8 cellular contexts compared by ENCODE assay signal in the genomic region with DNA sequence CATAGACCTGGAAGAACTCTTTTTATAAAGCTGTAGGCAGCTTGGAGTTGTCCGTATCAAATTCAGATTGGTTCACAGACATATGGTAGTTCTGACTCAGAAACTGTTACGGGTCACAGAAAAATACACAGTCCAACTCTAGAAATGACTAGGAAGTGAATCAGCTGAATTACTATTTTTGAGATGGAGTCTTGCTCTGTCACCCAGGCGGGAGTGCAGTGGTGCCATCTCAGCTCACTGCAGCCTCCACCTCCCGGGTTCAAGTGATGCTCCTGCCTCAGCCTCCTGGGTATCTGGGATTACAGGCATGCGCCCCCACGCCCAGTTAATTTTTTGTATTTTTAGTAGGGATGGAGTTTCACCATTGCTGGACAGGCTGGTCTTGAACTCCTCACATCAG.
DNase-seq lines count a peak whose midpoint lies in the region; ATAC-seq and TF ChIP-seq lines count a peak whose summit lies in the region.
"Not testable (repeated sequence)": the region's sequence is repeated elsewhere in the genome, so short reads cannot be mapped to it uniquely, and the experiment has no call there.

No MANE protein-coding gene starts in this region.

- H3K36me3 Mint-ChIP-seq in T-helper 2 cell treated with Interferon-gamma antibody and Interleukin-4, amounts not matched to agents 5 μg/mL and 100 μg/mL, for 36 hours (ENCODE audit: low read depth), result peaks cover 65% of the 10 kb centered on the region
- H3K36me3 Mint-ChIP-seq in activated naive CD8-positive, alpha-beta T cell treated with anti-CD3 and anti-CD28 coated beads, Interleukin-2, amount 50 U/mL, for 24 hours (ENCODE audit: low read depth), result peaks cover 40% of the 10 kb centered on the region

- H3K27me3 Mint-ChIP-seq in T-helper 2 cell treated with Interferon-gamma antibody and Interleukin-4, amounts not matched to agents 5 μg/mL and 100 μg/mL, for 36 hours (ENCODE audit: low read depth); activated naive CD8-positive, alpha-beta T cell treated with anti-CD3 and anti-CD28 coated beads, Interleukin-2, amount 50 U/mL, for 24 hours: not testable (repeated sequence)

- in situ Hi-C loops in GM13976 (cut with MboI; ENCODE audit: low sequenced_read_pairs, unreplicated experiment), result not testable (repeated sequence)

- not testable (repeated sequence) for H3K4me3 ChIP-seq in AG04449 (ENCODE audit: low read depth, low read length)

- peaks cover 41% of the 10 kb centered on the region for H3K9me3 Mint-ChIP-seq in T-helper 2 cell treated with Interferon-gamma antibody and Interleukin-4, amounts not matched to agents 5 μg/mL and 100 μg/mL, for 36 hours
- peaks cover 31% of the 10 kb centered on the region for H3K9me3 Mint-ChIP-seq in activated naive CD8-positive, alpha-beta T cell treated with anti-CD3 and anti-CD28 coated beads, Interleukin-2, amount 50 U/mL, for 24 hours

- POLR2A ChIA-PET in AG04449 (lab: Yijun Ruan, JAX), result interaction anchor here (0.7 to 0.9 kb wide), 2 partner anchors 11 to 248 kb away, joined by 3 to 5 read pairs; no protein-coding TSS in a partner anchor

- DNase-seq in AG04449 (ENCODE audit: low read depth, low spot score) (peak; percentile 34), GM13976 (ENCODE audit: low spot score) (peak; percentile 64), hepatic stellate cell (ENCODE audit: low spot score) (peak; percentile 72)
- DNase-seq in T-helper 2 cell treated with Interferon-gamma antibody and Interleukin-4, amounts not matched to agents 5 μg/mL and 100 μg/mL, for 36 hours (ENCODE audit: low spot score), result peak; percentile 23
- DNase-seq in activated naive CD8-positive, alpha-beta T cell treated with anti-CD3 and anti-CD28 coated beads, Interleukin-2, amount 50 U/mL, for 24 hours, result not testable (repeated sequence)

- H3K4me1 Mint-ChIP-seq in T-helper 2 cell treated with Interferon-gamma antibody and Interleukin-4, amounts not matched to agents 5 μg/mL and 100 μg/mL, for 36 hours (ENCODE audit: low read depth), result not testable (repeated sequence)
- H3K4me1 Mint-ChIP-seq in activated naive CD8-positive, alpha-beta T cell treated with anti-CD3 and anti-CD28 coated beads, Interleukin-2, amount 50 U/mL, for 24 hours, result peaks cover 18% of the 10 kb centered on the region

- not testable (repeated sequence) for H3K4me3 Mint-ChIP-seq in T-helper 2 cell treated with Interferon-gamma antibody and Interleukin-4, amounts not matched to agents 5 μg/mL and 100 μg/mL, for 36 hours; activated naive CD8-positive, alpha-beta T cell treated with anti-CD3 and anti-CD28 coated beads, Interleukin-2, amount 50 U/mL, for 24 hours

- CTCF ChIA-PET in AG04449 (lab: Yijun Ruan, JAX), result interaction anchor here (0.5 to 3.6 kb wide), 15 partner anchors 9 to 269 kb away, joined by 3 to 26 read pairs (median 6); no protein-coding TSS in a partner anchor

- ATAC-seq in GM19463 (IDR thresholded peaks at IDR 0.05; ENCODE audit: unreplicated experiment), result peak; percentile 72
- peak; percentile 63 for ATAC-seq in HG02678 (IDR thresholded peaks at IDR 0.05; ENCODE audit: unreplicated experiment)
- ATAC-seq in HG03442 (IDR thresholded peaks at IDR 0.05; ENCODE audit: unreplicated experiment), result peak; percentile 73
- peak; percentile 92 for ATAC-seq in activated naive CD8-positive, alpha-beta T cell treated with anti-CD3 and anti-CD28 coated beads, Interleukin-2, amount 50 U/mL, for 24 hours

- peak overlapping the region; percentile 72 for H3K27ac Mint-ChIP-seq in T-helper 2 cell treated with Interferon-gamma antibody and Interleukin-4, amounts not matched to agents 5 μg/mL and 100 μg/mL, for 36 hours
- H3K27ac Mint-ChIP-seq in activated naive CD8-positive, alpha-beta T cell treated with anti-CD3 and anti-CD28 coated beads, Interleukin-2, amount 50 U/mL, for 24 hours, result peak overlapping the region; percentile 70

- not testable (repeated sequence) for TF ChIP-seq CTCF in AG04449 (IDR thresholded peaks at IDR 0.05; ENCODE audit: insufficient read depth, low read length, missing control alignments); GM13976 (IDR thresholded peaks at IDR 0.05; ENCODE audit: borderline replicate concordance, control extremely low read depth, extremely low read depth, insufficient read depth, missing control alignments)
